ENCODE assay signal across 8 cellular contexts in genomic region chr15:99928429-99928981, GRCh38.
DNase-seq lines count a peak whose midpoint lies in the region; ATAC-seq and TF ChIP-seq lines count a peak whose summit lies in the region.

No MANE protein-coding gene starts in this region.

- DNase-seq in NCI-H2227 (lab: John Stamatoyannopoulos, UW; ENCODE audit: unreplicated experiment), result peak; percentile 1
- DNase-seq in NCI-H2227 treated with DMSO at 0.1 percent for 48 hours (lab: John Stamatoyannopoulos, UW), result no peak
- DNase-seq in NCI-H774 (lab: John Stamatoyannopoulos, UW), result peak; percentile 57
- DNase-seq in activated T-cell treated with anti-CD3 and anti-CD28 coated beads for 4 hours, result peak; percentile 83
- DNase-seq in epithelial cell of proximal tubule (ENCODE audit: low read depth), result no peak
- DNase-seq in stimulated activated CD8-positive, alpha-beta memory T cell treated with anti-CD3 and anti-CD28 coated beads, Interleukin-4, amount 100 ng/mL, for 4 hours (ENCODE audit: low read depth in 2 of 2, low spot score in 1 of 2), result peak; percentile 72 to 74

- peak; percentile 53 for TF ChIP-seq CTCF in epithelial cell of proximal tubule (conservative IDR thresholded peaks at IDR 0.05; ENCODE audit: low read depth, low read length)

- no peaks in the 10 kb centered on the region for H3K9me3 ChIP-seq in mucosa of stomach (ENCODE audit: control insufficient read depth, low read length)

- peak; percentile 83 for ATAC-seq in HG02870 (IDR thresholded peaks at IDR 0.05; ENCODE audit: unreplicated experiment)

- peaks cover 5% of the 10 kb centered on the region for H3K4me1 ChIP-seq in mucosa of stomach (ENCODE audit: control insufficient read depth, insufficient read depth, low read length)

- H3K27me3 ChIP-seq in mucosa of stomach (ENCODE audit: control insufficient read depth, insufficient read depth, low read length), result peaks cover 3% of the 10 kb centered on the region

- peak overlapping the region; percentile 27 for H3K9ac ChIP-seq in mucosa of stomach (ENCODE audit: low read length)

- no peaks in the 10 kb centered on the region for H3K36me3 ChIP-seq in mucosa of stomach (ENCODE audit: control insufficient read depth, insufficient read depth, low read length)

- H3K4me3 ChIP-seq in epithelial cell of proximal tubule (ENCODE audit: low read depth, low read length), result peak overlapping the region; percentile 62
- H3K4me3 ChIP-seq in mucosa of stomach (ENCODE audit: low read length), result peak overlapping the region; percentile 47

Comparison
In these comparisons a context has a peak if more than half of its experiments do, and no peak if none do; other contexts are left out.
1. DNase-seq: peak in NCI-H2227 (single experiment), NCI-H774 (single experiment), activated T-cell treated with anti-CD3 and anti-CD28 coated beads for 4 hours (single experiment) and stimulated activated CD8-positive, alpha-beta memory T cell treated with anti-CD3 and anti-CD28 coated beads, Interleukin-4, amount 100 ng/mL, for 4 hours (2 of 2); none in NCI-H2227 treated with DMSO at 0.1 percent for 48 hours (single experiment) and epithelial cell of proximal tubule (single experiment).